11 cellular contexts compared by ENCODE assay signal in genomic region chr12:93536766-93537515, GRCh38. TPM values are rescaled to one million over a fixed set of nuclear protein-coding genes. Genes with fewer than 3 reads are reported as not detected.
DNase-seq lines count a peak whose midpoint lies in the region; ATAC-seq and TF ChIP-seq lines count a peak whose summit lies in the region.
"Had no signal": no experiment of that assay in that cellular context is flagged by ENCODE, and none has a peak within 500 bp of the region (broad histone marks: within the 10 kb centered on the region; RNA-seq: fewer than 3 reads in every experiment).

No MANE protein-coding gene starts in this region.

- ATAC-seq in HG02763 (IDR thresholded peaks at IDR 0.05; ENCODE audit: unreplicated experiment), result peak; percentile 89
- peak; percentile 66 for ATAC-seq in SK-N-SH treated with all-trans-retinoic acid at 6 μM for 48 hours
- no peak for ATAC-seq in stimulated activated naive CD8-positive, alpha-beta T cell treated with anti-CD3 and anti-CD28 coated beads, Interleukin-15, Interleukin-2, amounts not matched to agents 100 U/mL and 50 U/mL, for 24 hours
- ATAC-seq: HCT116 had no signal

- DNase-seq in NCI-H1694 treated with DMSO at 0.1 percent for 48 hours (lab: John Stamatoyannopoulos, UW) (peak; percentile 20), NCI-H1694 (lab: John Stamatoyannopoulos, UW) (no peak), retina (peak; percentile 45), mucosa of gallbladder (ENCODE audit: low spot score) (no peak)
- no peak for DNase-seq in activated CD8-positive, alpha-beta memory T cell treated with anti-CD3 and anti-CD28 coated beads, Interleukin-2, amount 50 U/mL, for 4 hours
- no peak for DNase-seq in stimulated activated naive CD8-positive, alpha-beta T cell treated with anti-CD3 and anti-CD28 coated beads, Interleukin-15, Interleukin-2, amounts not matched to agents 100 U/mL and 50 U/mL, for 24 hours
- DNase-seq: NCI-H748 treated with DMSO at 0.1 percent for 48 hours; stimulated activated naive CD4-positive, alpha-beta T cell had no signal

TF ChIP-seq in SK-N-SH treated with all-trans-retinoic acid at 6 μM for 48 hours, 23 proteins besides CTCF, POLR2A, EP300 and RAD21:
- TF ChIP-seq POU6F1 (CRISPR knock-in tag; IDR thresholded peaks at IDR 0.05; ENCODE audit: borderline replicate concordance, low read depth) (no peak), CSDC2 (CRISPR knock-in tag; IDR thresholded peaks at IDR 0.05) (no peak), ESRRG (CRISPR knock-in tag; IDR thresholded peaks at IDR 0.05) (no peak)

RNA-seq across cellular contexts. Expression of gene SOCS2, which starts 35.5 kb away (rescaled TPM):
- total RNA-seq in mucosa of gallbladder, result 13.8 TPM

Comparison
In these comparisons a context has a peak if more than half of its experiments do, and no peak if none do; other contexts are left out.
1. DNase-seq: peak in NCI-H1694 treated with DMSO at 0.1 percent for 48 hours (single experiment) and retina (single experiment); none in NCI-H1694 (single experiment), mucosa of gallbladder (single experiment), activated CD8-positive, alpha-beta memory T cell treated with anti-CD3 and anti-CD28 coated beads, Interleukin-2, amount 50 U/mL, for 4 hours (single experiment) and stimulated activated naive CD8-positive, alpha-beta T cell treated with anti-CD3 and anti-CD28 coated beads, Interleukin-15, Interleukin-2, amounts not matched to agents 100 U/mL and 50 U/mL, for 24 hours (single experiment).